18 cellular contexts compared by ENCODE assay signal in the genomic region with DNA sequence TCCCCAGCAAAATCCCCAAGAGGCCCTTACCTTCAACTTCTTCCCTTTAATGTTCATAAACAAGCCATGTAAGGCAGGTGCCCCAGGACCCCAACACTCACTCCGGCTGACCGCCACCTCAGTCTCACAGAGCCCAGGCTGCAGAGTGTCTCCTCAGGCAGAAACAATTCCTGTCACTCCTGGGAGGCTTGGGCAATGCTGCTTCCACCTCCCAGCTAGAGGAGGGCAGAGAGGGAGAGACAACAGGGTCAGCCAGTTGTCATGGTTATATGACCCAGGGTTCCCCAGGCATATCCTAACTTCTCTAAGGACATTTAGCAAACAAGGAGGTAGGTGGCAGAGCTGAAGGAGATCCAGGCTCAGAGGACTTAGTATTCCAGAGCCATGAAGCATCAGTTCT. TPM values are rescaled to one million over a fixed set of nuclear protein-coding genes. Genes with fewer than 3 reads are reported as not detected.
DNase-seq lines count a peak whose midpoint lies in the region; ATAC-seq, FAIRE-seq and TF ChIP-seq lines count a peak whose summit lies in the region.
"Had no signal": no experiment of that assay in that cellular context is flagged by ENCODE, and none has a peak within 500 bp of the region (broad histone marks: within the 10 kb centered on the region; RNA-seq: fewer than 3 reads in every experiment).

A gene with protein sequence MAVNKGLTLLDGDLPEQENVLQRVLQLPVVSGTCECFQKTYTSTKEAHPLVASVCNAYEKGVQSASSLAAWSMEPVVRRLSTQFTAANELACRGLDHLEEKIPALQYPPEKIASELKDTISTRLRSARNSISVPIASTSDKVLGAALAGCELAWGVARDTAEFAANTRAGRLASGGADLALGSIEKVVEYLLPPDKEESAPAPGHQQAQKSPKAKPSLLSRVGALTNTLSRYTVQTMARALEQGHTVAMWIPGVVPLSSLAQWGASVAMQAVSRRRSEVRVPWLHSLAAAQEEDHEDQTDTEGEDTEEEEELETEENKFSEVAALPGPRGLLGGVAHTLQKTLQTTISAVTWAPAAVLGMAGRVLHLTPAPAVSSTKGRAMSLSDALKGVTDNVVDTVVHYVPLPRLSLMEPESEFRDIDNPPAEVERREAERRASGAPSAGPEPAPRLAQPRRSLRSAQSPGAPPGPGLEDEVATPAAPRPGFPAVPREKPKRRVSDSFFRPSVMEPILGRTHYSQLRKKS (minus strand): TSS at position 147 of the 400 bp plus-strand sequence. CDS start 1,878 bp downstream, outside the sequence.

- H3K4me3 ChIP-seq in right cardiac atrium (ENCODE audit: low read length), result no peak within 1 kb of the TSS
- H3K4me3 ChIP-seq in liver (ENCODE audit: low read depth in 1 of 3, low read length in 3 of 3), result no peak within 1 kb of the TSS
- H3K4me3 ChIP-seq in vagina, result no peak within 1 kb of the TSS
- H3K4me3 ChIP-seq: HAP-1 had no signal

- ATAC-seq in Right ventricle myocardium inferior (no peak), right cardiac atrium (no peak), sciatic nerve (peak; percentile 29)

- DNase-seq in Right ventricle myocardium inferior (ENCODE audit: missing footprints), result no peak
- no peak for DNase-seq in right cardiac atrium
- DNase-seq in sciatic nerve (ENCODE audit: low spot score), result no peak
- no peak for DNase-seq in vagina (ENCODE audit: extremely low spot score in 2 of 2)
- no peak for DNase-seq in NCI-H1417 treated with DMSO at 0.1 percent for 48 hours (lab: John Stamatoyannopoulos, UW)
- DNase-seq in RCC 7860 (ENCODE audit: low spot score), result no peak
- DNase-seq in GM19240 (ENCODE audit: insufficient read length, low spot score), result no peak
- DNase-seq: activated CD4-positive, CD25-positive, alpha-beta regulatory T cell; activated naive CD4-positive, alpha-beta T cell treated with anti-CD3 and anti-CD28 coated beads for 36 hours; CD4-positive, CD25-positive, alpha-beta regulatory T cell; effector memory CD4-positive, alpha-beta T cell; NCI-H2081 treated with DMSO at 0.1 percent for 48 hours; stimulated activated CD4-positive, alpha-beta T cell treated with anti-CD3 and anti-CD28 coated beads, Interleukin-2, amount 100 ng/mL, for 48 hours; T-helper 1 cell had no signal

- intact Hi-C loops in Right ventricle myocardium inferior (cut with DNase I), result no loop called here
- intact Hi-C loops in right cardiac atrium (cut with DNase I), result no loop called here
- intact Hi-C loops in sciatic nerve (cut with DNase I), result no loop called here
- intact Hi-C loops in vagina (cut with DNase I), result loop anchor here (5.0 kb wide), 1 partner anchor 493 kb away; no protein-coding TSS in a partner anchor

- H3K27ac ChIP-seq in right cardiac atrium (ENCODE audit: low read length) (no peak within 1 kb of the TSS), liver (ENCODE audit: low read depth in 1 of 2, low read length in 2 of 2) (peak within 1 kb of the TSS; percentile 80 to 93), vagina (no peak within 1 kb of the TSS)

- FAIRE-seq in RCC 7860 (lab: Jason Lieb, UNC), result no peak

- TF ChIP-seq CTCF in liver (IDR thresholded peaks at IDR 0.05; ENCODE audit: low read depth, low read length, missing input control) (no peak), vagina (IDR thresholded peaks at IDR 0.05) (no peak)

- WGBS in right cardiac atrium, result 93% methylated on average over 2 of the region's 2 CpGs
- WGBS in liver, result 83% methylated on average over 2 of the region's 2 CpGs

- peak within 1 kb of the TSS; percentile 21 to 56 for H3K9ac ChIP-seq in liver (ENCODE audit: low read depth in 1 of 2, low read length in 2 of 2)

- H3K36me3 ChIP-seq in liver (ENCODE audit: control insufficient read depth in 4 of 4, insufficient read depth in 3 of 4, low read depth in 1 of 4, low read length in 3 of 4) (peaks cover 0 to 15% (median 7%) of the 10 kb centered on the region in 4 donors), vagina (no peaks in the 10 kb centered on the region)
- H3K36me3 ChIP-seq: HAP-1 had no signal

- no peaks in the 10 kb centered on the region for H3K27me3 ChIP-seq in right cardiac atrium (ENCODE audit: control insufficient read depth, insufficient read depth)
- no peaks in the 10 kb centered on the region for H3K27me3 ChIP-seq in liver (ENCODE audit: control insufficient read depth in 4 of 4, insufficient read depth in 4 of 4, low read length in 3 of 4)
- no peaks in the 10 kb centered on the region for H3K27me3 ChIP-seq in vagina

- H3K9me3 ChIP-seq in right cardiac atrium (ENCODE audit: control insufficient read depth, low read length) (no peaks in the 10 kb centered on the region), liver (ENCODE audit: control insufficient read depth in 4 of 4, low read length in 3 of 4) (no peaks in the 10 kb centered on the region), vagina (no peaks in the 10 kb centered on the region)

- H3K4me1 ChIP-seq in right cardiac atrium (ENCODE audit: control insufficient read depth, insufficient read depth, low read length), result peaks cover 5% of the 10 kb centered on the region
- peaks cover 4 to 45% (median 36%) of the 10 kb centered on the region in 4 donors for H3K4me1 ChIP-seq in liver (ENCODE audit: control insufficient read depth in 4 of 4, insufficient read depth in 4 of 4, low read length in 3 of 4)
- H3K4me1 ChIP-seq in vagina, result peaks cover 13% of the 10 kb centered on the region
- H3K4me1 ChIP-seq: HAP-1 had no signal

- no peak for TF ChIP-seq POLR2A in vagina (IDR thresholded peaks at IDR 0.05)

- no peak for TF ChIP-seq RAD21 in liver (IDR thresholded peaks at IDR 0.05)

TF ChIP-seq in liver, 16 proteins besides CTCF, POLR2A, EP300 and RAD21:
- TF ChIP-seq HNF4A (conservative IDR thresholded peaks at IDR 0.05) (peak; percentile 4 to 44), RXRA (IDR thresholded peaks at IDR 0.05) (peak in 1 of 2 donors; percentile 30)
- TF ChIP-seq, protein P1, sequence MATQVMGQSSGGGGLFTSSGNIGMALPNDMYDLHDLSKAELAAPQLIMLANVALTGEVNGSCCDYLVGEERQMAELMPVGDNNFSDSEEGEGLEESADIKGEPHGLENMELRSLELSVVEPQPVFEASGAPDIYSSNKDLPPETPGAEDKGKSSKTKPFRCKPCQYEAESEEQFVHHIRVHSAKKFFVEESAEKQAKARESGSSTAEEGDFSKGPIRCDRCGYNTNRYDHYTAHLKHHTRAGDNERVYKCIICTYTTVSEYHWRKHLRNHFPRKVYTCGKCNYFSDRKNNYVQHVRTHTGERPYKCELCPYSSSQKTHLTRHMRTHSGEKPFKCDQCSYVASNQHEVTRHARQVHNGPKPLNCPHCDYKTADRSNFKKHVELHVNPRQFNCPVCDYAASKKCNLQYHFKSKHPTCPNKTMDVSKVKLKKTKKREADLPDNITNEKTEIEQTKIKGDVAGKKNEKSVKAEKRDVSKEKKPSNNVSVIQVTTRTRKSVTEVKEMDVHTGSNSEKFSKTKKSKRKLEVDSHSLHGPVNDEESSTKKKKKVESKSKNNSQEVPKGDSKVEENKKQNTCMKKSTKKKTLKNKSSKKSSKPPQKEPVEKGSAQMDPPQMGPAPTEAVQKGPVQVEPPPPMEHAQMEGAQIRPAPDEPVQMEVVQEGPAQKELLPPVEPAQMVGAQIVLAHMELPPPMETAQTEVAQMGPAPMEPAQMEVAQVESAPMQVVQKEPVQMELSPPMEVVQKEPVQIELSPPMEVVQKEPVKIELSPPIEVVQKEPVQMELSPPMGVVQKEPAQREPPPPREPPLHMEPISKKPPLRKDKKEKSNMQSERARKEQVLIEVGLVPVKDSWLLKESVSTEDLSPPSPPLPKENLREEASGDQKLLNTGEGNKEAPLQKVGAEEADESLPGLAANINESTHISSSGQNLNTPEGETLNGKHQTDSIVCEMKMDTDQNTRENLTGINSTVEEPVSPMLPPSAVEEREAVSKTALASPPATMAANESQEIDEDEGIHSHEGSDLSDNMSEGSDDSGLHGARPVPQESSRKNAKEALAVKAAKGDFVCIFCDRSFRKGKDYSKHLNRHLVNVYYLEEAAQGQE (IDR thresholded peaks at IDR 0.05), result no peak

RNA-seq across cellular contexts. Expression of the gene that starts here (rescaled TPM):
- total RNA-seq in Right ventricle myocardium inferior (17.6 TPM), right cardiac atrium (10 to 100 TPM in 1 of 4 donors, 1 to 10 TPM in 2, under 1 TPM in 1; 0.68 to 24.6 (median 1.7) TPM), liver (10 to 100 TPM; 10.8 to 46.0 TPM), sciatic nerve (57.4 TPM), vagina (53.3 TPM)
- polyA plus RNA-seq in right cardiac atrium (38.8 TPM), liver (10 to 100 TPM; 10.2 to 15.8 TPM)
- total RNA-seq: A172; CD4-positive, CD25-positive, alpha-beta regulatory T cell had no signal
- polyA plus RNA-seq: CD4-positive, CD25-positive, alpha-beta regulatory T cell; IgD-negative memory B cell had no signal

Comparison
In these comparisons a context has a peak if more than half of its experiments do, and no peak if none do; other contexts are left out.
1. H3K27ac ChIP-seq: peak in liver (2 of 2); none in right cardiac atrium (single experiment) and vagina (single experiment).